ENCODE assay signal across 17 cellular contexts in genomic region chr1:245606157-245606725, GRCh38.
"Had no signal": no experiment of that assay in that cellular context is flagged by ENCODE, and none has a peak within 500 bp of the region (broad histone marks: within the 10 kb centered on the region; RNA-seq: fewer than 3 reads in every experiment).

No MANE protein-coding gene starts in this region.

- H3K4me3 ChIP-seq: thyroid gland, uterus had no signal

- H3K27ac Mint-ChIP-seq: activated CD8-positive, alpha-beta T cell treated with anti-CD3 and anti-CD28 coated beads, Interleukin-2, amount 10 ng/mL, durations not matched to agents 7 days and 5 days; activated naive CD8-positive, alpha-beta T cell treated with anti-CD3 and anti-CD28 coated beads for 36 hours; activated T-cell treated with anti-CD3 and anti-CD28 coated beads, Interleukin-2, amount 50 U/mL, for 72 hours; dendritic cell treated with granulocyte-macrophage colony-stimulating factor and Interleukin-4, amounts not matched to agents 40 ng/mL and 50 ng/mL, for 4 days; stimulated activated effector memory CD8-positive, alpha-beta T cell treated with anti-CD3 and anti-CD28 coated beads, Interleukin-12 subunit alpha, Interleukin-12 subunit beta, amount 100 ng/mL, for 72 hours; T-helper 1 cell treated with Interleukin-12 subunit alpha and Interleukin-12 subunit beta and Interleukin-4 antibody, amounts not matched to agents 30 μg/mL and 1 μg/mL, for 36 hours had no signal

- H2AFZ ChIP-seq: parathyroid adenoma had no signal

- H3K36me3 ChIP-seq: thyroid gland, uterus had no signal

- H3K36me3 Mint-ChIP-seq: activated naive CD8-positive, alpha-beta T cell treated with anti-CD3 and anti-CD28 coated beads for 36 hours; stimulated activated effector memory CD8-positive, alpha-beta T cell treated with anti-CD3 and anti-CD28 coated beads, Interleukin-12 subunit alpha, Interleukin-12 subunit beta, amount 100 ng/mL, for 72 hours had no signal

- H3K9ac ChIP-seq: parathyroid adenoma had no signal

- H3K4me3 Mint-ChIP-seq: activated CD8-positive, alpha-beta T cell treated with anti-CD3 and anti-CD28 coated beads, Interleukin-2, amount 10 ng/mL, durations not matched to agents 7 days and 5 days; activated naive CD8-positive, alpha-beta T cell treated with anti-CD3 and anti-CD28 coated beads for 36 hours; activated T-cell treated with anti-CD3 and anti-CD28 coated beads, Interleukin-2, amount 50 U/mL, for 72 hours; dendritic cell treated with granulocyte-macrophage colony-stimulating factor and Interleukin-4, amounts not matched to agents 40 ng/mL and 50 ng/mL, for 4 days; mesothelial cell of epicardium; stimulated activated effector memory CD8-positive, alpha-beta T cell treated with anti-CD3 and anti-CD28 coated beads, Interleukin-12 subunit alpha, Interleukin-12 subunit beta, amount 100 ng/mL, for 72 hours; T-helper 1 cell treated with Interleukin-12 subunit alpha and Interleukin-12 subunit beta and Interleukin-4 antibody, amounts not matched to agents 30 μg/mL and 1 μg/mL, for 36 hours had no signal

- H3K27ac ChIP-seq: parathyroid adenoma, thyroid gland, uterus had no signal

- H3K4me1 Mint-ChIP-seq: stimulated activated effector memory CD8-positive, alpha-beta T cell treated with anti-CD3 and anti-CD28 coated beads, Interleukin-12 subunit alpha, Interleukin-12 subunit beta, amount 100 ng/mL, for 72 hours had no signal

- H3K9me3 Mint-ChIP-seq: activated naive CD8-positive, alpha-beta T cell treated with anti-CD3 and anti-CD28 coated beads for 36 hours; activated T-cell treated with anti-CD3 and anti-CD28 coated beads, Interleukin-2, amount 50 U/mL, for 72 hours; dendritic cell treated with granulocyte-macrophage colony-stimulating factor and Interleukin-4, amounts not matched to agents 40 ng/mL and 50 ng/mL, for 4 days; mesothelial cell of epicardium; stimulated activated effector memory CD8-positive, alpha-beta T cell treated with anti-CD3 and anti-CD28 coated beads, Interleukin-12 subunit alpha, Interleukin-12 subunit beta, amount 100 ng/mL, for 72 hours; T-helper 1 cell treated with Interleukin-12 subunit alpha and Interleukin-12 subunit beta and Interleukin-4 antibody, amounts not matched to agents 30 μg/mL and 1 μg/mL, for 36 hours had no signal

- H3K9me3 ChIP-seq: thyroid gland, uterus had no signal

- ATAC-seq: activated CD8-positive, alpha-beta T cell treated with anti-CD3 and anti-CD28 coated beads, Interleukin-2, amount 10 ng/mL, durations not matched to agents 7 days and 5 days; activated T-cell treated with anti-CD3 and anti-CD28 coated beads, Interleukin-2, amount 50 U/mL, for 72 hours; stimulated activated effector memory CD8-positive, alpha-beta T cell treated with anti-CD3 and anti-CD28 coated beads, Interleukin-12 subunit alpha, Interleukin-12 subunit beta, amount 100 ng/mL, for 72 hours had no signal

- H3K79me2 ChIP-seq: parathyroid adenoma had no signal

- H3K4me1 ChIP-seq: parathyroid adenoma, thyroid gland had no signal

- FAIRE-seq: kidney had no signal

- H3K27me3 ChIP-seq: thyroid gland, uterus had no signal

- DNase-seq: activated CD4-positive, alpha-beta T cell treated with anti-CD3 and anti-CD28 coated beads for 4 hours; activated CD8-positive, alpha-beta memory T cell treated with anti-CD3 and anti-CD28 coated beads, Interleukin-2, amount 50 U/mL, for 4 hours; activated CD8-positive, alpha-beta T cell treated with anti-CD3 and anti-CD28 coated beads, Interleukin-2, amount 10 ng/mL, durations not matched to agents 7 days and 5 days; activated gamma-delta T cell treated with Interleukin-2 at 50 U/mL for 16 hours; activated naive CD8-positive, alpha-beta T cell treated with anti-CD3 and anti-CD28 coated beads for 36 hours; activated T-cell treated with anti-CD3 and anti-CD28 coated beads, Interleukin-2, amount 50 U/mL, for 72 hours; amygdala; erythroblast; hippocampal formation; kidney; uterus had no signal
